In genomic region chr18:57621252-57621607, GRCh38 we compare ENCODE assay signal across 8 cellular contexts. TPM values are rescaled to one million over a fixed set of nuclear protein-coding genes. Genes with fewer than 3 reads are reported as not detected.
DNase-seq lines count a peak whose midpoint lies in the region; ATAC-seq, FAIRE-seq and TF ChIP-seq lines count a peak whose summit lies in the region.

No MANE protein-coding gene starts in this region.

- TF ChIP-seq CTCF in parathyroid adenoma (IDR thresholded peaks at IDR 0.05): no peak

- H3K27me3 Mint-ChIP-seq in activated CD4-positive, alpha-beta memory T cell treated with anti-CD3 and anti-CD28 coated beads, Interleukin-2, amount 10 ng/mL, durations not matched to agents 7 days and 5 days: no peaks in the 10 kb centered on the region

- H3K9me3 ChIP-seq in parathyroid adenoma (ENCODE audit: control insufficient read depth, low read length): no peaks in the 10 kb centered on the region

- peak overlapping the region; percentile 54 for H3K27ac ChIP-seq in parathyroid adenoma

- H3K4me2 ChIP-seq in parathyroid adenoma (ENCODE audit: low read length): peak overlapping the region; percentile 88

- H3K4me1 ChIP-seq in parathyroid adenoma: peaks cover 6% of the 10 kb centered on the region

- H3K4me1 Mint-ChIP-seq in activated CD4-positive, alpha-beta memory T cell treated with anti-CD3 and anti-CD28 coated beads, Interleukin-2, amount 10 ng/mL, durations not matched to agents 7 days and 5 days: peaks cover 36% of the 10 kb centered on the region

- H3K9me3 Mint-ChIP-seq in activated CD4-positive, alpha-beta memory T cell treated with anti-CD3 and anti-CD28 coated beads, Interleukin-2, amount 10 ng/mL, durations not matched to agents 7 days and 5 days: no peaks in the 10 kb centered on the region

- peaks cover 14% of the 10 kb centered on the region for H3K79me2 ChIP-seq in parathyroid adenoma

- no peaks in the 10 kb centered on the region for H3K27me3 ChIP-seq in parathyroid adenoma (ENCODE audit: control insufficient read depth, insufficient read depth, low read length)

- DNase-seq in AG08396 (ENCODE audit: low spot score) (peak; percentile 53), germinal center (ENCODE audit: low spot score) (peak; percentile 58), H54 (ENCODE audit: insufficient read length, low spot score) (no peak), SHP77 treated with DMSO at 0.1 percent for 48 hours (lab: John Stamatoyannopoulos, UW) (no peak)
- no peak for DNase-seq in activated CD4-positive, alpha-beta memory T cell treated with anti-CD3 and anti-CD28 coated beads, Interleukin-2, amount 10 ng/mL, durations not matched to agents 7 days and 5 days

- H3K27ac Mint-ChIP-seq in activated CD4-positive, alpha-beta memory T cell treated with anti-CD3 and anti-CD28 coated beads, Interleukin-2, amount 10 ng/mL, durations not matched to agents 7 days and 5 days: peak overlapping the region; percentile 96

- peak overlapping the region; percentile 95 for H3K4me3 Mint-ChIP-seq in activated CD4-positive, alpha-beta memory T cell treated with anti-CD3 and anti-CD28 coated beads, Interleukin-2, amount 10 ng/mL, durations not matched to agents 7 days and 5 days

- TF ChIP-seq POLR2A in H54 (IDR thresholded peaks at IDR 0.05; ENCODE audit: low read depth, low read length): no peak

- H3K36me3 ChIP-seq in parathyroid adenoma (ENCODE audit: control insufficient read depth, insufficient read depth, low read length): no peaks in the 10 kb centered on the region

- ATAC-seq in GM18517 (IDR thresholded peaks at IDR 0.05; ENCODE audit: unreplicated experiment) (peak; percentile 6), HG03095 (IDR thresholded peaks at IDR 0.05; ENCODE audit: unreplicated experiment) (peak; percentile 16)

- H3K4me3 ChIP-seq in parathyroid adenoma (ENCODE audit: low read depth, low read length): peak overlapping the region; percentile 84

- no peak for FAIRE-seq in H54 (lab: Jason Lieb, UNC)

- peak overlapping the region; percentile 56 for H2AFZ ChIP-seq in parathyroid adenoma

- no peak overlapping the region for H3K9ac ChIP-seq in parathyroid adenoma

- H3K36me3 Mint-ChIP-seq in activated CD4-positive, alpha-beta memory T cell treated with anti-CD3 and anti-CD28 coated beads, Interleukin-2, amount 10 ng/mL, durations not matched to agents 7 days and 5 days (ENCODE audit: low read depth): peaks cover 26% of the 10 kb centered on the region

- POLR2A ChIA-PET in activated CD4-positive, alpha-beta memory T cell treated with anti-CD3 and anti-CD28 coated beads, Interleukin-2, amount 10 ng/mL, durations not matched to agents 7 days and 5 days (lab: Charles Lee): interaction anchor here (1.0 to 3.0 kb wide), 10 partner anchors 9 to 970 kb away, joined by 3 to 37 read pairs (median 4); partner anchors contain the start of genes FECH and WDR7

- CTCF ChIA-PET in activated CD4-positive, alpha-beta memory T cell treated with anti-CD3 and anti-CD28 coated beads, Interleukin-2, amount 10 ng/mL, durations not matched to agents 7 days and 5 days (lab: Charles Lee): interaction anchor here (0.7 to 2.2 kb wide), 5 partner anchors 9 to 503 kb away, joined by 3 to 13 read pairs (median 5); no protein-coding TSS in a partner anchor

RNA-seq across cellular contexts. Expression of gene NARS1, which starts 0.4 kb away (rescaled TPM):
- total RNA-seq in activated CD4-positive, alpha-beta memory T cell treated with anti-CD3 and anti-CD28 coated beads, Interleukin-2, amount 10 ng/mL, durations not matched to agents 7 days and 5 days: 10 to 100 TPM; 92.4 to 98.3 TPM

RNA-seq across cellular contexts. Expression of gene FECH, which starts 34.7 kb away (rescaled TPM):
- total RNA-seq in activated CD4-positive, alpha-beta memory T cell treated with anti-CD3 and anti-CD28 coated beads, Interleukin-2, amount 10 ng/mL, durations not matched to agents 7 days and 5 days: 10 to 100 TPM; 14.4 to 18.1 TPM

Comparison
In these comparisons a context has a peak if more than half of its experiments do, and no peak if none do; other contexts are left out.
1. DNase-seq: peak in AG08396 (single experiment) and germinal center (single experiment); none in activated CD4-positive, alpha-beta memory T cell treated with anti-CD3 and anti-CD28 coated beads, Interleukin-2, amount 10 ng/mL, durations not matched to agents 7 days and 5 days (single experiment), H54 (single experiment) and SHP77 treated with DMSO at 0.1 percent for 48 hours (single experiment).